Comparison of ENCODE assay signal across 10 cellular contexts in the genomic region with DNA sequence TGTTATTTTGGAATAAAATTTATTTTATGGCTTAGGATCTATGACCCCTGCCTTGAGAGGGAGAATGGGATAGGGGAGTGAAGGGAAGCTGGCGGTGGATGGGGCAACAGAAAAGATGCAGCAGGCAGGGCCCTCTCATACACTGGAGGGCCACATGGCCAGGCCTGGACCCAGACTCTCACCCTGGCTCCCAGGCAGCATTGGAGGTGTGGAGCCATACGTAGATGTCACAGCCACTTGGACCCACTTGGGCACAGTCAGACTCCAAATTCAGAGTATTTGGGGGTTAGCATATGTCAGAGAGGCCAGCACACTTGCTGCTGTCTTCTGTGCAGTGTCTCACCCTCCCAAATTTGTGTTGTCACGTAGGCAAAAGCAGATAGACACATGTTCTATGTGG. TPM values are rescaled to one million over a fixed set of nuclear protein-coding genes. Genes with fewer than 3 reads are reported as not detected.
DNase-seq lines count a peak whose midpoint lies in the region; TF ChIP-seq lines count a peak whose summit lies in the region.
"Had no signal": no experiment of that assay in that cellular context is flagged by ENCODE, and none has a peak within 500 bp of the region (broad histone marks: within the 10 kb centered on the region; RNA-seq: fewer than 3 reads in every experiment).

No MANE protein-coding gene starts in this region.

- peak overlapping the region; percentile 34 for H3K9ac ChIP-seq in Loucy (ENCODE audit: low read depth, low read length, poor library complexity, severe bottlenecking)
- peak overlapping the region; percentile 41 for H3K9ac ChIP-seq in mammary epithelial cell (ENCODE audit: insufficient read depth, low read length)

- POLR2A ChIA-PET in CD8-positive, alpha-beta memory T cell (lab: Charles Lee) = interaction anchor here (1.6 to 10.9 kb wide), 2 partner anchors 8 to 15 kb away, joined by 6 to 131 read pairs; a partner anchor contains a TSS

- TF ChIP-seq CTCF in Loucy (conservative IDR thresholded peaks at IDR 0.05; ENCODE audit: low read length) (no peak), mammary epithelial cell (conservative IDR thresholded peaks at IDR 0.05 in 1 of 2, IDR thresholded peaks at IDR 0.05 in 1 of 2; ENCODE audit: extremely low read depth in 1 of 2, insufficient read depth in 1 of 2, low read depth in 1 of 2, low read length in 2 of 2) (no peak), ovary (IDR thresholded peaks at IDR 0.05) (no peak)

- no peak overlapping the region for H3K27ac ChIP-seq in CD8-positive, alpha-beta memory T cell (ENCODE audit: low read depth, low read length)
- H3K27ac ChIP-seq in mammary epithelial cell (ENCODE audit: insufficient read depth, low read depth, low read length) (peak overlapping the region; percentile 80), ovary (no peak overlapping the region)

- H3K9me3 Mint-ChIP-seq in CD8-positive, alpha-beta memory T cell = no peaks in the 10 kb centered on the region

- H3K36me3 Mint-ChIP-seq in CD8-positive, alpha-beta memory T cell = peaks cover 0 to 92% (median 2%) of the 10 kb centered on the region in 3 donors

- no peak overlapping the region for H3K4me3 ChIP-seq in CD8-positive, alpha-beta memory T cell (ENCODE audit: low read length)
- H3K4me3 ChIP-seq in Loucy (ENCODE audit: low read length, poor library complexity, severe bottlenecking) (no peak overlapping the region), mammary epithelial cell (replicated peaks in 1 of 3; ENCODE audit: insufficient read depth in 1 of 3, low read depth in 2 of 3, low read length in 3 of 3) (no peak overlapping the region), ovary (no peak overlapping the region)

- H3K9me3 ChIP-seq in CD8-positive, alpha-beta memory T cell (ENCODE audit: low read length) = no peaks in the 10 kb centered on the region
- no peaks in the 10 kb centered on the region for H3K9me3 ChIP-seq in Loucy (ENCODE audit: insufficient read depth, low read depth, low read length)
- H3K9me3 ChIP-seq in mammary epithelial cell (replicated peaks; ENCODE audit: insufficient read depth, low read length) = no peaks in the 10 kb centered on the region
- H3K9me3 ChIP-seq in ovary = no peaks in the 10 kb centered on the region

- dilution Hi-C loops in mammary epithelial cell (cut with HindIII; ENCODE audit: low sequenced_read_pairs) = no loop called here

- no peaks in the 10 kb centered on the region for H3K27me3 Mint-ChIP-seq in CD8-positive, alpha-beta memory T cell

- in situ Hi-C loops in mammary epithelial cell (cut with MboI; ENCODE audit: low sequenced_read_pairs in 2 of 2) = no loop called here

- no peaks in the 10 kb centered on the region for H3K9me2 ChIP-seq in Loucy (replicated peaks; ENCODE audit: low read depth, low read length)

- peaks cover 10% of the 10 kb centered on the region for H4K20me1 ChIP-seq in Loucy (ENCODE audit: insufficient read depth, low read length, poor library complexity, severe bottlenecking)
- H4K20me1 ChIP-seq in mammary epithelial cell (ENCODE audit: insufficient read depth, low read length) = no peaks in the 10 kb centered on the region

- CTCF ChIA-PET in CD8-positive, alpha-beta memory T cell (lab: Charles Lee) = interaction anchor here (0.9 to 14.7 kb wide), 3 partner anchors 12 to 33 kb away, joined by 3 to 195 read pairs (median 3); a partner anchor contains a TSS
- CTCF ChIA-PET in mammary epithelial cell (lab: Charles Lee; ENCODE audit: low non-redundant PET) = interaction anchor here (1.2 kb wide), 1 partner anchor 16 kb away, joined by 20 read pairs; a partner anchor contains a TSS

- no peak for DNase-seq in CD8-positive, alpha-beta memory T cell
- DNase-seq in mammary epithelial cell (no peak), ovary (peak in 3 of 5 donors; percentile 15 to 31 (median 21)), anterior cingulate cortex (lab: John Stamatoyannopoulos, UW) (no peak), globus pallidus (ENCODE audit: low spot score) (no peak), retina (no peak), superior temporal gyrus (ENCODE audit: extremely low spot score) (no peak)
- DNase-seq: left ventricle myocardium superior, OCI-M1 had no signal

- H3K27me3 ChIP-seq in CD8-positive, alpha-beta memory T cell (ENCODE audit: insufficient read depth, low read length, poor library complexity, severe bottlenecking) = no peaks in the 10 kb centered on the region
- no peaks in the 10 kb centered on the region for H3K27me3 ChIP-seq in Loucy (ENCODE audit: insufficient read depth, low read length, poor library complexity, severe bottlenecking)
- no peaks in the 10 kb centered on the region for H3K27me3 ChIP-seq in mammary epithelial cell (ENCODE audit: insufficient read depth, low read length)
- no peaks in the 10 kb centered on the region for H3K27me3 ChIP-seq in ovary

- BruUV-seq in mammary epithelial cell (replicated peaks; lab: Mats Ljungman, UMichigan) = no TSS peak

- TF ChIP-seq POLR2A in ovary (IDR thresholded peaks at IDR 0.05) = no peak

- H3K79me2 ChIP-seq in Loucy (ENCODE audit: insufficient read depth, low read length) (peaks cover 14% of the 10 kb centered on the region), mammary epithelial cell (ENCODE audit: insufficient read depth, low read length) (peaks cover 35% of the 10 kb centered on the region)

- 64% methylated on average over 2 of the region's 3 CpGs for WGBS in mammary epithelial cell (ENCODE audit: low coverage, missing lambda C conversion rate)
- WGBS in ovary, 3 donors = 76 to 80% (median 77%) methylated on average over 3 of the region's 3 CpGs

- H3K4me1 ChIP-seq in CD8-positive, alpha-beta memory T cell (ENCODE audit: insufficient read depth, low read length) = peaks cover 32% of the 10 kb centered on the region
- H3K4me1 ChIP-seq in Loucy (ENCODE audit: insufficient read depth, low read length, poor library complexity, severe bottlenecking) = peaks cover 13% of the 10 kb centered on the region
- peaks cover 64% of the 10 kb centered on the region for H3K4me1 ChIP-seq in mammary epithelial cell (ENCODE audit: insufficient read depth, low read length)
- peaks cover 25% of the 10 kb centered on the region for H3K4me1 ChIP-seq in ovary (ENCODE audit: insufficient read depth)

- H2AFZ ChIP-seq in Loucy (ENCODE audit: low read length) = no peak overlapping the region
- no peak overlapping the region for H2AFZ ChIP-seq in mammary epithelial cell (ENCODE audit: low read depth, low read length)

- H3K4me2 ChIP-seq in Loucy (ENCODE audit: low read depth, low read length, poor library complexity, severe bottlenecking) (no peak overlapping the region), mammary epithelial cell (ENCODE audit: insufficient read depth, low read depth, low read length) (peak overlapping the region; percentile 28)

- intact Hi-C loops in mammary epithelial cell (cut with micrococcal nuclease) = no loop called here
- intact Hi-C loops in ovary (cut with DNase I) = no loop called here

- H3K4me3 Mint-ChIP-seq in CD8-positive, alpha-beta memory T cell = peak overlapping the region in 1 of 7 donors; percentile 17

- H3F3A ChIP-seq in Loucy (ENCODE audit: low read depth) = peaks cover 3% of the 10 kb centered on the region; the same call in 1 of the 2 replicates

- peak overlapping the region in 5 of 8 donors; percentile 48 to 95 (median 57) for H3K27ac Mint-ChIP-seq in CD8-positive, alpha-beta memory T cell

- peaks cover 59% of the 10 kb centered on the region for H3K36me3 ChIP-seq in CD8-positive, alpha-beta memory T cell (ENCODE audit: insufficient read depth, low read length)
- H3K36me3 ChIP-seq in Loucy (ENCODE audit: insufficient read depth, low read length) (peaks cover 5% of the 10 kb centered on the region; the same call in 1 of the 2 replicates), mammary epithelial cell (ENCODE audit: insufficient read depth, low read length) (peaks cover 38% of the 10 kb centered on the region), ovary (no peaks in the 10 kb centered on the region)

- no peak for TF ChIP-seq EP300 in ovary (IDR thresholded peaks at IDR 0.05)

- peaks cover 22 to 60% (median 28%) of the 10 kb centered on the region in 3 donors for H3K4me1 Mint-ChIP-seq in CD8-positive, alpha-beta memory T cell

RNA-seq across cellular contexts. Expression of a gene that starts 6.5 kb away (rescaled TPM):
- total RNA-seq in CD8-positive, alpha-beta memory T cell = 10 to 100 TPM; 37.7 to 40.1 TPM
- polyA plus RNA-seq in CD8-positive, alpha-beta memory T cell = 1.6 TPM
- total RNA-seq in mammary epithelial cell = 10 to 100 TPM; 33.8 to 35.3 TPM
- polyA plus RNA-seq in mammary epithelial cell = 28.4 TPM
- 66.6 TPM for polyA minus RNA-seq in mammary epithelial cell
- total RNA-seq in ovary = 100 to 1,000 TPM in 1 of 7 donors, 10 to 100 TPM in 6; 37.6 to 103 (median 70.8) TPM
- 10 to 100 TPM; 27.5 to 47.4 TPM for polyA plus RNA-seq in ovary

RNA-seq across cellular contexts. Expression of a gene that starts 15.7 kb away (rescaled TPM):
- total RNA-seq in CD8-positive, alpha-beta memory T cell = 100 to 1,000 TPM; 262 to 265 TPM
- polyA plus RNA-seq in CD8-positive, alpha-beta memory T cell = 82.8 TPM
- total RNA-seq in mammary epithelial cell = 100 to 1,000 TPM in 1 of 2 donors, 10 to 100 TPM in 1; 65.3 to 150 TPM
- 170 TPM for polyA plus RNA-seq in mammary epithelial cell
- polyA minus RNA-seq in mammary epithelial cell = 136 TPM
- 100 to 1,000 TPM in 5 of 7 donors, 10 to 100 TPM in 2; 67.4 to 211 (median 168) TPM for total RNA-seq in ovary
- 100 to 1,000 TPM; 145 to 158 TPM for polyA plus RNA-seq in ovary

RNA-seq across cellular contexts. Expression of a gene that starts 16.8 kb away (rescaled TPM):
- total RNA-seq in CD8-positive, alpha-beta memory T cell = 10 to 100 TPM; 50.5 to 50.9 TPM
- 3.8 TPM for polyA plus RNA-seq in CD8-positive, alpha-beta memory T cell
- total RNA-seq in mammary epithelial cell (10 to 100 TPM in 1 of 2 donors, 1 to 10 TPM in 1; 7.3 to 31.0 TPM), ovary (10 to 100 TPM in 5 of 7 donors, 1 to 10 TPM in 2; 6.8 to 14.9 (median 10.8) TPM)
- polyA plus RNA-seq in mammary epithelial cell (11.4 TPM), ovary (10 to 100 TPM in 1 of 2 donors, 1 to 10 TPM in 1; 5.8 to 11.1 TPM)
- 22.2 TPM for polyA minus RNA-seq in mammary epithelial cell

RNA-seq across cellular contexts. Expression of a gene that starts 32.8 kb away (rescaled TPM):
- 1 to 10 TPM; 2.3 to 2.5 TPM for total RNA-seq in CD8-positive, alpha-beta memory T cell
- 0.29 TPM for polyA plus RNA-seq in CD8-positive, alpha-beta memory T cell
- 10 to 100 TPM; 33.2 to 57.0 TPM for total RNA-seq in mammary epithelial cell
- 11.3 TPM for polyA plus RNA-seq in mammary epithelial cell
- polyA minus RNA-seq in mammary epithelial cell = 75.1 TPM
- 100 to 1,000 TPM; 148 to 640 (median 405) TPM for total RNA-seq in ovary
- polyA plus RNA-seq in ovary = 100 to 1,000 TPM in 1 of 2 donors, 10 to 100 TPM in 1; 76.4 to 168 TPM

RNA-seq across cellular contexts. Expression of a gene that starts 45.5 kb away (rescaled TPM):
- under 1 TPM; 0.51 to 0.70 TPM for total RNA-seq in CD8-positive, alpha-beta memory T cell
- polyA plus RNA-seq in CD8-positive, alpha-beta memory T cell = 0.40 TPM
- total RNA-seq in mammary epithelial cell (not detected), ovary (1 to 10 TPM in 1 of 7 donors, under 1 TPM in 4, not detected in 2; 0.10 to 2.6 (median 0.23) TPM)
- polyA plus RNA-seq in mammary epithelial cell (0.03 TPM), ovary (under 1 TPM; 0.08 to 0.38 TPM)
- polyA minus RNA-seq in mammary epithelial cell = not detected
- total RNA-seq: left ventricle myocardium superior had no signal

Comparison
In these comparisons a context has a peak if more than half of its experiments do, and no peak if none do; other contexts are left out.
1. DNase-seq: peak in ovary (3 of 5); none in CD8-positive, alpha-beta memory T cell (0 of 5), mammary epithelial cell (single experiment), anterior cingulate cortex (0 of 58), globus pallidus (single experiment), retina (single experiment) and superior temporal gyrus (single experiment).